Comparison of ENCODE assay signal across 25 cellular contexts in genomic region chr2:37466533-37467230, GRCh38.
"Had no signal": no experiment of that assay in that cellular context is flagged by ENCODE, and none has a peak within 500 bp of the region (broad histone marks: within the 10 kb centered on the region; RNA-seq: fewer than 3 reads in every experiment).

No MANE protein-coding gene starts in this region.

- H3K4me2 ChIP-seq: smooth muscle cell had no signal

- H3K4me1 Mint-ChIP-seq: activated CD4-positive, alpha-beta T cell treated with anti-CD3 and anti-CD28 coated beads, Interleukin-2, amount 10 ng/mL, durations not matched to agents 7 days and 5 days; activated CD8-positive, alpha-beta memory T cell treated with anti-CD3 and anti-CD28 coated beads, Interleukin-2, amount 10 ng/mL, durations not matched to agents 7 days and 5 days; activated naive CD4-positive, alpha-beta T cell treated with anti-CD3 and anti-CD28 coated beads, Interleukin-2, amount 50 U/mL, for 24 hours; naive B cell had no signal

- H3K36me3 ChIP-seq: heart right ventricle, lower lobe of right lung, sigmoid colon, thoracic aorta, WERI-Rb-1 had no signal

- H3K36me3 Mint-ChIP-seq: activated naive CD4-positive, alpha-beta T cell treated with anti-CD3 and anti-CD28 coated beads, Interleukin-2, amount 50 U/mL, for 24 hours; naive B cell; T-cell; type B pancreatic cell had no signal

- H3K27ac ChIP-seq: epithelial cell of prostate, heart right ventricle, lower lobe of right lung, sigmoid colon, thoracic aorta, WERI-Rb-1 had no signal

- H3K27me3 ChIP-seq: heart right ventricle, sigmoid colon had no signal

- H3K9me3 Mint-ChIP-seq: activated CD4-positive, alpha-beta T cell treated with anti-CD3 and anti-CD28 coated beads, Interleukin-2, amount 10 ng/mL, durations not matched to agents 7 days and 5 days; activated CD8-positive, alpha-beta T cell treated with anti-CD3 and anti-CD28 coated beads for 36 hours; activated naive CD4-positive, alpha-beta T cell treated with anti-CD3 and anti-CD28 coated beads, Interleukin-2, amount 50 U/mL, for 24 hours; activated T-helper 1 cell treated with anti-CD3 and anti-CD28 coated beads, Interleukin-12 subunit alpha, Interleukin-12 subunit beta, Interleukin-2, Interleukin-4 antibody, amounts not matched to agents 30 ng/mL and 10 ng/mL and 1 ng/mL, durations not matched to agents 14 hours and 24 hours and 36 hours; naive B cell; T-cell; type B pancreatic cell had no signal

- H3K27ac Mint-ChIP-seq: activated CD4-positive, alpha-beta T cell treated with anti-CD3 and anti-CD28 coated beads, Interleukin-2, amount 10 ng/mL, durations not matched to agents 7 days and 5 days; activated CD8-positive, alpha-beta memory T cell treated with anti-CD3 and anti-CD28 coated beads, Interleukin-2, amount 10 ng/mL, durations not matched to agents 7 days and 5 days; activated CD8-positive, alpha-beta T cell treated with anti-CD3 and anti-CD28 coated beads for 36 hours; activated naive CD4-positive, alpha-beta T cell treated with anti-CD3 and anti-CD28 coated beads, Interleukin-2, amount 50 U/mL, for 24 hours; activated T-helper 1 cell treated with anti-CD3 and anti-CD28 coated beads, Interleukin-12 subunit alpha, Interleukin-12 subunit beta, Interleukin-2, Interleukin-4 antibody, amounts not matched to agents 30 ng/mL and 10 ng/mL and 1 ng/mL, durations not matched to agents 14 hours and 24 hours and 36 hours; T-cell; type B pancreatic cell had no signal

- H3K4me3 ChIP-seq: heart right ventricle, lower lobe of right lung, mucosa of descending colon, sigmoid colon, smooth muscle cell, thoracic aorta had no signal

- DNase-seq: activated CD4-positive, alpha-beta T cell treated with anti-CD3 and anti-CD28 coated beads, Interleukin-2, amount 10 ng/mL, durations not matched to agents 7 days and 5 days; activated CD4-positive, CD25-positive, alpha-beta regulatory T cell treated with anti-CD3 and anti-CD28 coated beads, Interleukin-2, amount 50 U/mL, for 72 hours; activated CD8-positive, alpha-beta memory T cell treated with anti-CD3 and anti-CD28 coated beads, Interleukin-2, amount 10 ng/mL, durations not matched to agents 7 days and 5 days; activated CD8-positive, alpha-beta T cell treated with anti-CD3 and anti-CD28 coated beads for 36 hours; activated gamma-delta T cell treated with Interleukin-2 at 50 U/mL for 16 hours; activated T-cell treated with anti-CD3 and anti-CD28 coated beads for 4 hours; aorta; cerebellar nuclear complex; heart right ventricle; left colon; lower lobe of right lung; mesendoderm; mucosa of descending colon; naive B cell; sigmoid colon; stimulated activated CD4-positive, alpha-beta T cell treated with anti-CD3 and anti-CD28 coated beads, Interleukin-4, amount 100 ng/mL, for 1 hour; stimulated activated naive CD4-positive, alpha-beta T cell treated with Interleukin-2 at 50 U/mL for 16 hours; T-cell; WERI-Rb-1 had no signal

- H3K4me1 ChIP-seq: lower lobe of right lung had no signal

- H3K4me3 Mint-ChIP-seq: activated CD4-positive, alpha-beta T cell treated with anti-CD3 and anti-CD28 coated beads, Interleukin-2, amount 10 ng/mL, durations not matched to agents 7 days and 5 days; activated CD8-positive, alpha-beta memory T cell treated with anti-CD3 and anti-CD28 coated beads, Interleukin-2, amount 10 ng/mL, durations not matched to agents 7 days and 5 days; activated CD8-positive, alpha-beta T cell treated with anti-CD3 and anti-CD28 coated beads for 36 hours; activated naive CD4-positive, alpha-beta T cell treated with anti-CD3 and anti-CD28 coated beads, Interleukin-2, amount 50 U/mL, for 24 hours; activated T-helper 1 cell treated with anti-CD3 and anti-CD28 coated beads, Interleukin-12 subunit alpha, Interleukin-12 subunit beta, Interleukin-2, Interleukin-4 antibody, amounts not matched to agents 30 ng/mL and 10 ng/mL and 1 ng/mL, durations not matched to agents 14 hours and 24 hours and 36 hours; T-cell; type B pancreatic cell had no signal

- H3K9me3 ChIP-seq: heart right ventricle, lower lobe of right lung, mucosa of descending colon, sigmoid colon, thoracic aorta had no signal

- H3K27me3 Mint-ChIP-seq: activated CD8-positive, alpha-beta T cell treated with anti-CD3 and anti-CD28 coated beads for 36 hours; type B pancreatic cell had no signal
